19 cellular contexts compared by ENCODE assay signal in genomic region chr16:74321356-74321755, GRCh38. TPM values are rescaled to one million over a fixed set of nuclear protein-coding genes. Genes with fewer than 3 reads are reported as not detected.
DNase-seq lines count a peak whose midpoint lies in the region; ATAC-seq and TF ChIP-seq lines count a peak whose summit lies in the region.
"Had no signal": no experiment of that assay in that cellular context is flagged by ENCODE, and none has a peak within 500 bp of the region (broad histone marks: within the 10 kb centered on the region; RNA-seq: fewer than 3 reads in every experiment).

No MANE protein-coding gene starts in this region.

- H4K20me1 ChIP-seq in Karpas-422 (ENCODE audit: insufficient read depth, low read depth, low read length) (no peaks in the 10 kb centered on the region), H9 (ENCODE audit: control insufficient read depth, insufficient read depth, insufficient read length) (no peaks in the 10 kb centered on the region)

- peaks cover 0 to 4% of the 10 kb centered on the region in 2 experiments; a peak in 1 of 4 replicates for H3K4me1 Mint-ChIP-seq in H9
- no peaks in the 10 kb centered on the region for H3K4me1 Mint-ChIP-seq in glutamatergic neuron (ENCODE audit: low read depth, unreplicated experiment)
- H3K4me1 Mint-ChIP-seq: activated CD4-positive, alpha-beta T cell treated with anti-CD3 and anti-CD28 coated beads for 36 hours; activated naive CD8-positive, alpha-beta T cell treated with anti-CD3 and anti-CD28 coated beads, Interleukin-2, amount 10 ng/mL, durations not matched to agents 7 days and 5 days; neural crest cell had no signal

- H3K79me2 ChIP-seq in Karpas-422 (ENCODE audit: low read length) = no peaks in the 10 kb centered on the region
- no peaks in the 10 kb centered on the region for H3K79me2 ChIP-seq in H9 (ENCODE audit: insufficient read depth, low read length)

- H3K4me3 ChIP-seq in Karpas-422 (ENCODE audit: low read length) (no peak overlapping the region), body of pancreas (no peak overlapping the region), left lung (no peak overlapping the region), spleen (no peak overlapping the region)
- H3K4me3 ChIP-seq: GM23248, Peyer's patch, testis had no signal

- no peak overlapping the region for H3K56ac ChIP-seq in H9 (ENCODE audit: insufficient read length, low read depth, low read length)

- no peak overlapping the region for H2BK120ac ChIP-seq in H9 (ENCODE audit: low read depth, low read length, poor library complexity, severe bottlenecking)

- no peak overlapping the region for H3K27ac ChIP-seq in Karpas-422 (ENCODE audit: low read length)
- H3K27ac ChIP-seq in body of pancreas = peak overlapping the region; percentile 8 to 62 (median 26)
- H3K27ac ChIP-seq in left lung = no peak overlapping the region
- H3K27ac ChIP-seq in spleen = peak overlapping the region in 6 of 8 donors; percentile 20 to 67 (median 46)
- no peak overlapping the region for H3K27ac ChIP-seq in H9 (ENCODE audit: insufficient read length, low read depth, low read length)
- H3K27ac ChIP-seq: brain microvascular endothelial cell, foreskin keratinocyte, GM23248, testis had no signal

- 37 to 46% methylated on average over 2 of the region's 2 CpGs for WGBS in body of pancreas, 2 donors
- WGBS in spleen, 5 donors = 81 to 100% (median 88%) methylated on average over 2 of the region's 2 CpGs
- no CpG with 5 or more reads among the region's 2 CpGs for WGBS in H9 (ENCODE audit: extremely low coverage, insufficient read length, low lambda C conversion rate)

- no peaks in the 10 kb centered on the region for H3K27me3 ChIP-seq in Karpas-422 (ENCODE audit: low read length)
- no peaks in the 10 kb centered on the region for H3K27me3 ChIP-seq in body of pancreas
- H3K27me3 ChIP-seq in left lung = no peaks in the 10 kb centered on the region
- H3K27me3 ChIP-seq in spleen (replicated peaks in 1 of 7) = no peaks in the 10 kb centered on the region
- no peaks in the 10 kb centered on the region for H3K27me3 ChIP-seq in H9 (ENCODE audit: insufficient read depth, low read length)
- H3K27me3 ChIP-seq: brain microvascular endothelial cell, foreskin keratinocyte, Peyer's patch, testis had no signal

- H3K36me3 ChIP-seq in Karpas-422 (ENCODE audit: insufficient read depth, low read length) = peaks cover under 1% of the 10 kb centered on the region; the same call in 1 of the 2 replicates
- H3K36me3 ChIP-seq in body of pancreas (replicated peaks in 1 of 2; ENCODE audit: insufficient read depth in 1 of 2, low read depth in 2 of 2) = peaks cover 0 to under 1% of the 10 kb centered on the region in 2 donors
- peaks cover 0 to 17% of the 10 kb centered on the region in 2 donors for H3K36me3 ChIP-seq in left lung
- H3K36me3 ChIP-seq in spleen = peaks cover 0 to 23% (median 13%) of the 10 kb centered on the region in 6 donors
- H3K36me3 ChIP-seq: brain microvascular endothelial cell had no signal

- intact Hi-C loops in body of pancreas (cut with DNase I) = no loop called here
- intact Hi-C loops in left lung (cut with DNase I) = no loop called here
- intact Hi-C loops in spleen (cut with DNase I; ENCODE audit: low total_unique reads) = no loop called here

- no peak overlapping the region for H3K4me3 Mint-ChIP-seq in H9
- H3K4me3 Mint-ChIP-seq in glutamatergic neuron (ENCODE audit: unreplicated experiment) = no peak overlapping the region
- H3K4me3 Mint-ChIP-seq: activated CD4-positive, alpha-beta T cell treated with anti-CD3 and anti-CD28 coated beads for 36 hours; activated naive CD8-positive, alpha-beta T cell treated with anti-CD3 and anti-CD28 coated beads, Interleukin-2, amount 10 ng/mL, durations not matched to agents 7 days and 5 days; dendritic cell treated with granulocyte-macrophage colony-stimulating factor and Interleukin-4, amounts not matched to agents 40 ng/mL and 50 ng/mL, for 4 days; neural crest cell had no signal

- H2AK5ac ChIP-seq in H9 (ENCODE audit: insufficient read length, low read length) = no peak overlapping the region

- H3K27me3 Mint-ChIP-seq in H9 (ENCODE audit: low read depth) (no peaks in the 10 kb centered on the region; the same call in 1 of the 2 replicates), glutamatergic neuron (ENCODE audit: unreplicated experiment) (peaks cover 4% of the 10 kb centered on the region)
- H3K27me3 Mint-ChIP-seq: activated CD4-positive, alpha-beta T cell treated with anti-CD3 and anti-CD28 coated beads for 36 hours; activated naive CD8-positive, alpha-beta T cell treated with anti-CD3 and anti-CD28 coated beads, Interleukin-2, amount 10 ng/mL, durations not matched to agents 7 days and 5 days; dendritic cell treated with granulocyte-macrophage colony-stimulating factor and Interleukin-4, amounts not matched to agents 40 ng/mL and 50 ng/mL, for 4 days had no signal

- no peaks in the 10 kb centered on the region for H3K23me2 ChIP-seq in H9 (ENCODE audit: insufficient read length, low read depth, low read length, poor library complexity, severe bottlenecking)

- H2BK20ac ChIP-seq in H9 (ENCODE audit: low read depth, low read length, poor library complexity, severe bottlenecking) = no peak overlapping the region

- no peak overlapping the region for H2BK15ac ChIP-seq in H9 (ENCODE audit: low read depth, low read length)

- no peak overlapping the region for H2BK12ac ChIP-seq in H9 (ENCODE audit: insufficient read length, low read depth, low read length)

- H2AFZ ChIP-seq in Karpas-422 (ENCODE audit: low read length) (no peak overlapping the region), H9 (ENCODE audit: low read length) (no peak overlapping the region)
- H2AFZ ChIP-seq: GM23248 had no signal

- H3K27ac Mint-ChIP-seq in H9 (no peak overlapping the region; a peak in 1 of 7 replicates), glutamatergic neuron (ENCODE audit: unreplicated experiment) (no peak overlapping the region)
- H3K27ac Mint-ChIP-seq: activated CD4-positive, alpha-beta T cell treated with anti-CD3 and anti-CD28 coated beads for 36 hours; activated naive CD8-positive, alpha-beta T cell treated with anti-CD3 and anti-CD28 coated beads, Interleukin-2, amount 10 ng/mL, durations not matched to agents 7 days and 5 days; dendritic cell treated with granulocyte-macrophage colony-stimulating factor and Interleukin-4, amounts not matched to agents 40 ng/mL and 50 ng/mL, for 4 days had no signal

- no peak overlapping the region for H3K4ac ChIP-seq in H9 (ENCODE audit: low read depth, low read length)

- H3K23ac ChIP-seq in H9 (ENCODE audit: insufficient read length, low read depth, low read length) = no peak overlapping the region

- TF ChIP-seq POLR2A in body of pancreas (IDR thresholded peaks at IDR 0.05) = no peak
- no peak for TF ChIP-seq POLR2A in spleen (IDR thresholded peaks at IDR 0.05)

- no peaks in the 10 kb centered on the region for H3K79me1 ChIP-seq in H9 (ENCODE audit: insufficient read depth, low read depth, low read length, poor library complexity, severe bottlenecking)

- no peaks in the 10 kb centered on the region for H3K9me3 Mint-ChIP-seq in H9
- peaks cover 2% of the 10 kb centered on the region for H3K9me3 Mint-ChIP-seq in glutamatergic neuron (ENCODE audit: unreplicated experiment)
- H3K9me3 Mint-ChIP-seq: activated naive CD8-positive, alpha-beta T cell treated with anti-CD3 and anti-CD28 coated beads, Interleukin-2, amount 10 ng/mL, durations not matched to agents 7 days and 5 days; dendritic cell treated with granulocyte-macrophage colony-stimulating factor and Interleukin-4, amounts not matched to agents 40 ng/mL and 50 ng/mL, for 4 days; neural crest cell had no signal

- no peak overlapping the region for H2BK5ac ChIP-seq in H9 (ENCODE audit: insufficient read length, low read length)

- H4K8ac ChIP-seq in H9 (replicated peaks; ENCODE audit: insufficient read length, low read depth, low read length) = no peak overlapping the region

- H3K36me3 Mint-ChIP-seq in H9 (ENCODE audit: insufficient read depth in 1 of 3, low read depth in 3 of 3) = peaks cover 5 to 24% (median 12%) of the 10 kb centered on the region in 3 experiments; a peak in 6 of 7 replicates
- no peaks in the 10 kb centered on the region for H3K36me3 Mint-ChIP-seq in glutamatergic neuron (ENCODE audit: unreplicated experiment)

- H3K9me3 ChIP-seq in Karpas-422 (ENCODE audit: low read length) (no peaks in the 10 kb centered on the region), body of pancreas (no peaks in the 10 kb centered on the region), left lung (no peaks in the 10 kb centered on the region), spleen (no peaks in the 10 kb centered on the region), H9 (ENCODE audit: control insufficient read depth, low read depth, low read length) (no peaks in the 10 kb centered on the region)
- H3K9me3 ChIP-seq: Peyer's patch, testis had no signal

- no peaks in the 10 kb centered on the region for H3K4me1 ChIP-seq in Karpas-422 (ENCODE audit: low read length)
- peaks cover 14% of the 10 kb centered on the region for H3K4me1 ChIP-seq in body of pancreas
- H3K4me1 ChIP-seq in left lung = peaks cover 0 to 9% of the 10 kb centered on the region in 2 donors
- H3K4me1 ChIP-seq in spleen = peaks cover 8 to 31% (median 22%) of the 10 kb centered on the region in 6 donors
- H3K4me1 ChIP-seq in H9 (ENCODE audit: insufficient read depth, low read length) = no peaks in the 10 kb centered on the region
- H3K4me1 ChIP-seq: foreskin keratinocyte, Peyer's patch had no signal

- ATAC-seq in body of pancreas = peak; percentile 72
- ATAC-seq in left lung = peak; percentile 50
- ATAC-seq: activated CD4-positive, alpha-beta T cell treated with anti-CD3 and anti-CD28 coated beads for 36 hours; foreskin keratinocyte had no signal

- H3K9ac ChIP-seq in Karpas-422 (ENCODE audit: low read length) = no peak overlapping the region
- no peak overlapping the region for H3K9ac ChIP-seq in H9 (ENCODE audit: extremely low read depth, insufficient read length, low read length)
- H3K9ac ChIP-seq: GM23248 had no signal

- H3K9me2 ChIP-seq in Karpas-422 (replicated peaks; ENCODE audit: insufficient read depth, low read length) = no peaks in the 10 kb centered on the region

- H3K4me2 ChIP-seq in Karpas-422 (ENCODE audit: low read depth, low read length, poor library complexity, severe bottlenecking) (no peak overlapping the region), H9 (ENCODE audit: insufficient read depth, insufficient read length, low read length) (no peak overlapping the region)

- H3T11ph ChIP-seq in H9 (ENCODE audit: low read length) = no peak overlapping the region

- H4K5ac ChIP-seq in H9 (ENCODE audit: insufficient read length, low read depth, low read length) = no peak overlapping the region

- TF ChIP-seq CTCF in body of pancreas (IDR thresholded peaks at IDR 0.05) = no peak
- no peak for TF ChIP-seq CTCF in left lung (IDR thresholded peaks at IDR 0.05)
- TF ChIP-seq CTCF in spleen (IDR thresholded peaks at IDR 0.05 in 8 of 11, conservative IDR thresholded peaks at IDR 0.05 in 3 of 11) = no peak
- no peak for TF ChIP-seq CTCF in H9 (conservative IDR thresholded peaks at IDR 0.05)
- no peak for TF ChIP-seq CTCF in glutamatergic neuron (IDR thresholded peaks at IDR 0.05; ENCODE audit: partially characterized antibody, unreplicated experiment)

- no peak overlapping the region for H3K14ac ChIP-seq in H9 (ENCODE audit: insufficient read depth, low read length)

- H3K18ac ChIP-seq in H9 (ENCODE audit: insufficient read length, low read depth, low read length) = no peak overlapping the region

- DNase-seq in Karpas-422 = peak; percentile 36
- DNase-seq in body of pancreas = peak; percentile 38 to 81 (median 62)
- DNase-seq in left lung = no peak
- DNase-seq in spleen = no peak
- no peak for DNase-seq in H9
- no peak for DNase-seq in DMS153 (lab: John Stamatoyannopoulos, UW)
- no peak for DNase-seq in NOMO-1 treated with dmso at 0.1 percent for 144 hours (lab: John Stamatoyannopoulos, UW; ENCODE audit: unreplicated experiment)
- DNase-seq in glutamatergic neuron = no peak
- DNase-seq: activated CD4-positive, alpha-beta T cell treated with anti-CD3 and anti-CD28 coated beads for 36 hours; activated naive CD8-positive, alpha-beta T cell treated with anti-CD3 and anti-CD28 coated beads, Interleukin-2, amount 10 ng/mL, durations not matched to agents 7 days and 5 days; brain microvascular endothelial cell; Calu3; foreskin keratinocyte; GM23248; NCI-H187; Peyer's patch had no signal

- H4K91ac ChIP-seq in H9 (ENCODE audit: insufficient read length, low read depth, low read length) = no peak overlapping the region

RNA-seq across cellular contexts. Expression of gene PSMD7, which starts 24.7 kb away (rescaled TPM):
- total RNA-seq in Karpas-422 (2014; rRNA removed; shearing (Covaris generic); ENCODE audit: low replicate concordance) = 50.1 and 56.2 TPM in 2 replicates
- 10 to 100 TPM; 20.1 to 32.4 TPM for total RNA-seq in body of pancreas
- 10 to 100 TPM; 50.8 to 79.4 TPM for total RNA-seq in left lung
- total RNA-seq in spleen = 10 to 100 TPM; 41.2 to 61.1 (median 58.6) TPM
- 10 to 100 TPM; 40.5 to 50.6 (median 42.9) TPM for polyA plus RNA-seq in spleen
- total RNA-seq in H9 (2021) = 138 and 140 TPM in 2 replicates
- total RNA-seq in glutamatergic neuron (ENCODE audit: unreplicated experiment) = 95.0 TPM

RNA-seq across cellular contexts. Expression of gene NPIPB15, which starts 54.8 kb away (rescaled TPM):
- 1.5 TPM in 2 replicates for total RNA-seq in Karpas-422 (2014; rRNA removed; shearing (Covaris generic); ENCODE audit: low replicate concordance)
- total RNA-seq in body of pancreas (10 to 100 TPM in 1 of 2 donors, not detected in 1; 63.3 TPM), left lung (1 to 10 TPM; 2.7 to 7.8 TPM), spleen (1 to 10 TPM in 4 of 7 donors, under 1 TPM in 1, not detected in 2; 0.57 to 8.6 (median 6.7) TPM), H9 (2021) (1.6 and 2.6 TPM in 2 replicates), glutamatergic neuron (ENCODE audit: unreplicated experiment) (6.9 TPM)
- polyA plus RNA-seq in spleen = 10 to 100 TPM in 1 of 3 donors, 1 to 10 TPM in 2; 9.2 to 33.7 (median 9.4) TPM
- total RNA-seq: activated naive CD8-positive, alpha-beta T cell treated with anti-CD3 and anti-CD28 coated beads, Interleukin-2, amount 10 ng/mL, durations not matched to agents 7 days and 5 days had no signal

Comparison
In these comparisons a context has a peak if more than half of its experiments do, and no peak if none do; other contexts are left out.
1. DNase-seq: peak in Karpas-422 (single experiment) and body of pancreas (4 of 4); none in left lung (0 of 2), spleen (single experiment), H9 (single experiment), DMS153 (single experiment), NOMO-1 treated with dmso at 0.1 percent for 144 hours (single experiment) and glutamatergic neuron (single experiment).
2. H3K27ac ChIP-seq: peak in body of pancreas (4 of 4) and spleen (6 of 8); none in Karpas-422 (single experiment), left lung (0 of 2) and H9 (single experiment).